ENCODE assay signal across 8 cellular contexts in genomic region chr17:29390856-29391631, GRCh38. TPM values are rescaled to one million over a fixed set of nuclear protein-coding genes. Genes with fewer than 3 reads are reported as not detected.
A peak's percentile ranks its signal among the peaks of the same experiment; 100 is the strongest.
DNase-seq lines count a peak whose midpoint lies in the region; ATAC-seq lines count a peak whose summit lies in the region.

No MANE protein-coding gene starts in this region.

- H3K4me1 Mint-ChIP-seq in activated CD4-positive, alpha-beta T cell treated with anti-CD3 and anti-CD28 coated beads for 36 hours = peaks cover 36% of the 10 kb centered on the region
- peaks cover 46% of the 10 kb centered on the region for H3K4me1 Mint-ChIP-seq in stimulated activated memory B cell treated with anti-CD40 and anti-IgM and Interleukin-4, amounts not matched to agents 10 μg/mL and 1 μg/mL and 100 μg/mL, for 72 hours

- H3K4me3 Mint-ChIP-seq in activated CD4-positive, alpha-beta T cell treated with anti-CD3 and anti-CD28 coated beads for 36 hours = peak overlapping the region; percentile 81
- peak overlapping the region; percentile 96 for H3K4me3 Mint-ChIP-seq in stimulated activated memory B cell treated with anti-CD40 and anti-IgM and Interleukin-4, amounts not matched to agents 10 μg/mL and 1 μg/mL and 100 μg/mL, for 72 hours

- CTCF ChIA-PET in activated CD4-positive, alpha-beta T cell treated with anti-CD3 and anti-CD28 coated beads for 36 hours (lab: Charles Lee) = interaction anchor here (0.7 to 2.2 kb wide), 4 partner anchors 21 to 330 kb away, joined by 3 to 12 read pairs (median 4); no protein-coding TSS in a partner anchor

- peaks cover 6% of the 10 kb centered on the region for H3K36me3 ChIP-seq in SJCRH30

- no peaks in the 10 kb centered on the region for H3K9me3 ChIP-seq in SJCRH30 (replicated peaks)

- H3K27ac ChIP-seq in SJCRH30 (peak overlapping the region; percentile 93; the same call in 1 of the 2 replicates), layer of hippocampus (ENCODE audit: low read depth, low read length) (peak overlapping the region; percentile 75)

- H3K36me3 Mint-ChIP-seq in activated CD4-positive, alpha-beta T cell treated with anti-CD3 and anti-CD28 coated beads for 36 hours (ENCODE audit: low read depth) = peaks cover 10% of the 10 kb centered on the region
- H3K36me3 Mint-ChIP-seq in stimulated activated memory B cell treated with anti-CD40 and anti-IgM and Interleukin-4, amounts not matched to agents 10 μg/mL and 1 μg/mL and 100 μg/mL, for 72 hours = no peaks in the 10 kb centered on the region

- POLR2A ChIA-PET in activated CD4-positive, alpha-beta T cell treated with anti-CD3 and anti-CD28 coated beads for 36 hours (lab: Charles Lee) = interaction anchor here (0.7 kb wide), 1 partner anchor 313 kb away, joined by 3 read pairs; no protein-coding TSS in a partner anchor

- H3K4me1 ChIP-seq in SJCRH30 = peaks cover 14% of the 10 kb centered on the region

- DNase-seq in activated CD4-positive, alpha-beta T cell treated with anti-CD3 and anti-CD28 coated beads for 36 hours = peak; percentile 18
- DNase-seq in activated CD4-positive, alpha-beta T cell treated with anti-CD3 and anti-CD28 coated beads, Interleukin-2, amount 50 U/mL, for 4 hours = no peak
- DNase-seq in SJCRH30 (peak; percentile 40 to 57), T-helper 9 cell (no peak)
- peak; percentile 8 for DNase-seq in central memory CD4-positive, alpha-beta T cell

- intact Hi-C loops in activated CD4-positive, alpha-beta T cell treated with anti-CD3 and anti-CD28 coated beads for 36 hours (cut with DNase I, micrococcal nuclease) = loop anchor here (1.0 to 5.0 kb wide), 10 partner anchors 33 to 726 kb away; partner anchors contain the start of genes ABHD15 (in 2 of the 2), NSRP1 (in 1 of the 2) and NUFIP2 (in 1 of the 2)

- H3K9me3 Mint-ChIP-seq in activated CD4-positive, alpha-beta T cell treated with anti-CD3 and anti-CD28 coated beads for 36 hours (ENCODE audit: low read depth) = no peaks in the 10 kb centered on the region
- no peaks in the 10 kb centered on the region for H3K9me3 Mint-ChIP-seq in stimulated activated memory B cell treated with anti-CD40 and anti-IgM and Interleukin-4, amounts not matched to agents 10 μg/mL and 1 μg/mL and 100 μg/mL, for 72 hours

- no peaks in the 10 kb centered on the region for H3K27me3 Mint-ChIP-seq in activated CD4-positive, alpha-beta T cell treated with anti-CD3 and anti-CD28 coated beads for 36 hours
- no peaks in the 10 kb centered on the region for H3K27me3 Mint-ChIP-seq in stimulated activated memory B cell treated with anti-CD40 and anti-IgM and Interleukin-4, amounts not matched to agents 10 μg/mL and 1 μg/mL and 100 μg/mL, for 72 hours

- H3K27me3 ChIP-seq in SJCRH30 (no peaks in the 10 kb centered on the region), layer of hippocampus (ENCODE audit: control insufficient read depth, insufficient read depth, low read length) (no peaks in the 10 kb centered on the region)

- ATAC-seq in activated CD4-positive, alpha-beta T cell treated with anti-CD3 and anti-CD28 coated beads for 36 hours = peak; percentile 20
- peak; percentile 17 for ATAC-seq in HG03280 (IDR thresholded peaks at IDR 0.05; ENCODE audit: unreplicated experiment)
- peak; percentile 32 for ATAC-seq in stimulated activated memory B cell treated with anti-CD40 and anti-IgM and Interleukin-4, amounts not matched to agents 10 μg/mL and 1 μg/mL and 100 μg/mL, for 72 hours

- peak overlapping the region; percentile 91 for H3K27ac Mint-ChIP-seq in activated CD4-positive, alpha-beta T cell treated with anti-CD3 and anti-CD28 coated beads for 36 hours
- peak overlapping the region; percentile 87 for H3K27ac Mint-ChIP-seq in stimulated activated memory B cell treated with anti-CD40 and anti-IgM and Interleukin-4, amounts not matched to agents 10 μg/mL and 1 μg/mL and 100 μg/mL, for 72 hours

- H3K4me3 ChIP-seq in SJCRH30 = peak overlapping the region; percentile 100

RNA-seq across cellular contexts. Expression of gene TAOK1, which starts 0.9 kb away (rescaled TPM):
- 10 to 100 TPM; 29.9 to 35.1 TPM for total RNA-seq in activated CD4-positive, alpha-beta T cell treated with anti-CD3 and anti-CD28 coated beads for 36 hours
- total RNA-seq in SJCRH30 (2014; rRNA removed; shearing (Covaris generic)) = 57.5 and 66.3 TPM in 2 replicates

Comparison
In these comparisons a context has a peak if more than half of its experiments do, and no peak if none do; other contexts are left out.
1. DNase-seq: peak in activated CD4-positive, alpha-beta T cell treated with anti-CD3 and anti-CD28 coated beads for 36 hours (single experiment), SJCRH30 (2 of 2) and central memory CD4-positive, alpha-beta T cell (single experiment); none in activated CD4-positive, alpha-beta T cell treated with anti-CD3 and anti-CD28 coated beads, Interleukin-2, amount 50 U/mL, for 4 hours (0 of 2) and T-helper 9 cell (single experiment).
2. Peak in every context shown above with its lines, with median percentiles within 50 percentile points of each other: ATAC-seq.